Comparison of ENCODE assay signal across 8 cellular contexts in the genomic region with DNA sequence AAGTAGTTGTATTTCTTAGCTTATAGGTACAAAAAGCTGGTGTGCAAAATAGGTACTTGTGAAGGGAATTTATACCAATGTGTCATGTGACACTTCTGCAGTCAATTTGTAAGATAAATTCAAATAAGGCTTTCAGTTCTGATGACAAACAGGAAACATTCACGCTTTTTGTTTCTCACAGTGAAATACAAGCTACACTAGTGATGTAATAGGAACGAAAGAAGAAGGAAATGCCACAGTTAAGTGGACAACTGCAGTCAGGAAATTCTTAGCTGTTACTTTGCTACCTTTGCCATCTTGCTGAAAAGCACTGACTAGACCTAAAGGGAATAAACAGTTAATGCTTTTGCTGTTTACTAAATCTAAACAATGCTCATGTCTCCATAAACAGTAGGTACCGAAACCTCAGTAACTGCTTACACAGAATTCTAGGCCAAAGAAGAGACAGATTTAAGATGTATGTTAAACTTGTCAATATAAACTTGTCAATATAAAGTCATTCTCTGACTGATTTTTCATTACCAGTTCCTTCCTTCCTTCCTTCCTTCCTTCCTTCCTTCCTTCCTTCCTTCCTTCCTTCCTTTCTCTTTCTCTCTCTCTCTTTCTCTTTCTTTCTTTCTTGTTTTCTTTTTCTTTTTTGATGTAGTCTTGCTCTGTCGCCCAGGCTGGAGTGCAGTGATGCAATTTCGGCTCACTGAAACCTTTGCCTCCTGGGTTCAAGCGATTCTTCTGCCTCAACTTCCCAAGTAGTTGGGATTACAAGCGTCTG. TPM values are rescaled to one million over a fixed set of nuclear protein-coding genes. Genes with fewer than 3 reads are reported as not detected.
DNase-seq lines count a peak whose midpoint lies in the region; ATAC-seq lines count a peak whose summit lies in the region.

No MANE protein-coding gene starts in this region.

- DNase-seq in GM03348 (ENCODE audit: low spot score) (peak; percentile 31), dermis microvascular lymphatic vessel endothelial cell (ENCODE audit: low read depth in 2 of 2) (peak; percentile 43 to 63), COR-L47 (lab: John Stamatoyannopoulos, UW) (no peak), NCI-H2107 (lab: John Stamatoyannopoulos, UW) (no peak), glomerular visceral epithelial cell (ENCODE audit: extremely low spot score) (no peak), NCI-H345 treated with DMSO at 0.1 percent for 48 hours (lab: John Stamatoyannopoulos, UW; ENCODE audit: unreplicated experiment) (no peak)

- ATAC-seq in GM21367 (IDR thresholded peaks at IDR 0.05; ENCODE audit: unreplicated experiment) (peak; percentile 96), HG03469 (IDR thresholded peaks at IDR 0.05; ENCODE audit: unreplicated experiment) (peak; percentile 93)

RNA-seq across cellular contexts. Expression of a gene that starts 10.1 kb away (rescaled TPM):
- 4.7 and 8.5 TPM in 2 replicates for total RNA-seq in dermis microvascular lymphatic vessel endothelial cell

Comparison
In these comparisons a context has a peak if more than half of its experiments do, and no peak if none do; other contexts are left out.
1. DNase-seq: peak in GM03348 (single experiment) and dermis microvascular lymphatic vessel endothelial cell (2 of 2); none in COR-L47 (single experiment), NCI-H2107 (single experiment), glomerular visceral epithelial cell (single experiment) and NCI-H345 treated with DMSO at 0.1 percent for 48 hours (single experiment).